8 cellular contexts compared by ENCODE assay signal in the genomic region with DNA sequence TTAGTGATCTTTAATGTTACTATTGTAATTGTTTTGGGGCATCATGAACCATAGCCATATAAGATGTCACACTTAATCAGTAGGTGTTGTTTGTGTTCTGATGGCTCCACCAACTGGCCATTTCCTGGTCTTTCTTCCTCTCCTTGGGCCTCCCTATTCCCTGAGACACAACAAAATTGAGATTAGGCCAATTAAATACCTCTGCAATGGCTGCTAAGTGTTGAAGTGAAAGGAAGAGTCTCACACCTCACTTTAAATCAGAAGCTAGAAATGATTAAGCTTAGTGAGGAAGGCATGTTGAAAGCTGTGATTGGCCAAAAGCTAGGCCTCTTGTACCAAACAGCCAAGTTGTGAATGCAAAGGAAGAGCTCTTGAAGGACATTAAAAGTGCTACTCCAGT. TPM values are rescaled to one million over a fixed set of nuclear protein-coding genes. Genes with fewer than 3 reads are reported as not detected.
DNase-seq lines count a peak whose midpoint lies in the region; ATAC-seq and TF ChIP-seq lines count a peak whose summit lies in the region.

No MANE protein-coding gene starts in this region.

- H3K27ac ChIP-seq in A673 (ENCODE audit: low read depth, low read length, poor library complexity, severe bottlenecking) (no peak overlapping the region), RWPE2 (ENCODE audit: poor library complexity, severe bottlenecking) (no peak overlapping the region)

- intact Hi-C loops in A673 (cut with micrococcal nuclease; ENCODE audit: unreplicated experiment): no loop called here

- BruUV-seq in A673 (replicated peaks; lab: Mats Ljungman, UMichigan): no TSS peak

- H3K4me3 ChIP-seq in A673 (ENCODE audit: low read depth, low read length, poor library complexity, severe bottlenecking): no peak overlapping the region
- H3K4me3 ChIP-seq in RWPE2 (ENCODE audit: severe bottlenecking): no peak overlapping the region

- peak; percentile 62 for ATAC-seq in GM18511 (IDR thresholded peaks at IDR 0.05; ENCODE audit: unreplicated experiment)
- ATAC-seq in RWPE2 (ENCODE audit: low read depth): no peak
- no peak for ATAC-seq in GM21447 (IDR thresholded peaks at IDR 0.05; ENCODE audit: unreplicated experiment)

- TF ChIP-seq CTCF in A673 (conservative IDR thresholded peaks at IDR 0.05; ENCODE audit: low read depth, low read length) (peak; percentile 38; the same call in 1 of the 2 replicates), RWPE2 (IDR thresholded peaks at IDR 0.05; ENCODE audit: poor library complexity, severe bottlenecking) (peak; percentile 33)

- POLR2A ChIA-PET in A673 (lab: Charles Lee; ENCODE audit: low non-redundant PET): no interaction called here

- no peaks in the 10 kb centered on the region for H3K9me3 ChIP-seq in A673 (ENCODE audit: low read depth, low read length, poor library complexity, severe bottlenecking)
- H3K9me3 ChIP-seq in RWPE2 (ENCODE audit: severe bottlenecking): no peaks in the 10 kb centered on the region

- H3K4me1 ChIP-seq in A673 (ENCODE audit: insufficient read depth, low read length, poor library complexity, severe bottlenecking) (no peaks in the 10 kb centered on the region), RWPE2 (ENCODE audit: insufficient read depth, poor library complexity, severe bottlenecking) (no peaks in the 10 kb centered on the region)

- H3K27me3 ChIP-seq in A673 (replicated peaks; ENCODE audit: insufficient read depth, low read depth, low read length, poor library complexity) (no peaks in the 10 kb centered on the region), RWPE2 (ENCODE audit: insufficient read depth, poor library complexity, severe bottlenecking) (no peaks in the 10 kb centered on the region)

- CTCF ChIA-PET in A673 (lab: Charles Lee): no interaction called here

- H3K36me3 ChIP-seq in A673 (ENCODE audit: insufficient read depth, low read length, poor library complexity, severe bottlenecking) (no peaks in the 10 kb centered on the region), RWPE2 (ENCODE audit: low read depth) (no peaks in the 10 kb centered on the region)

- peak; percentile 51 for DNase-seq in A673 (ENCODE audit: low spot score)
- DNase-seq in RWPE2 (ENCODE audit: low spot score): no peak
- peak; percentile 39 for DNase-seq in foreskin melanocyte
- DNase-seq in stromal cell of bone marrow (ENCODE audit: low read depth): peak; percentile 12
- DNase-seq in mesenteric fat pad (ENCODE audit: low spot score): no peak
- no peak for DNase-seq in activated effector memory CD4-positive, alpha-beta T cell treated with anti-CD3 and anti-CD28 coated beads, Interleukin-2, amount 50 U/mL, for 16 hours

RNA-seq across cellular contexts. Expression of a gene that starts 30.7 kb away (rescaled TPM):
- total RNA-seq in A673 (2021): 13.9 and 16.7 TPM in 2 replicates
- total RNA-seq in mesenteric fat pad: 59.7 TPM

Comparison
In these comparisons a context has a peak if more than half of its experiments do, and no peak if none do; other contexts are left out.
1. DNase-seq: peak in A673 (single experiment), foreskin melanocyte (single experiment) and stromal cell of bone marrow (single experiment); none in RWPE2 (single experiment), mesenteric fat pad (single experiment) and activated effector memory CD4-positive, alpha-beta T cell treated with anti-CD3 and anti-CD28 coated beads, Interleukin-2, amount 50 U/mL, for 16 hours (single experiment).